8 cellular contexts compared by ENCODE assay signal in the genomic region with DNA sequence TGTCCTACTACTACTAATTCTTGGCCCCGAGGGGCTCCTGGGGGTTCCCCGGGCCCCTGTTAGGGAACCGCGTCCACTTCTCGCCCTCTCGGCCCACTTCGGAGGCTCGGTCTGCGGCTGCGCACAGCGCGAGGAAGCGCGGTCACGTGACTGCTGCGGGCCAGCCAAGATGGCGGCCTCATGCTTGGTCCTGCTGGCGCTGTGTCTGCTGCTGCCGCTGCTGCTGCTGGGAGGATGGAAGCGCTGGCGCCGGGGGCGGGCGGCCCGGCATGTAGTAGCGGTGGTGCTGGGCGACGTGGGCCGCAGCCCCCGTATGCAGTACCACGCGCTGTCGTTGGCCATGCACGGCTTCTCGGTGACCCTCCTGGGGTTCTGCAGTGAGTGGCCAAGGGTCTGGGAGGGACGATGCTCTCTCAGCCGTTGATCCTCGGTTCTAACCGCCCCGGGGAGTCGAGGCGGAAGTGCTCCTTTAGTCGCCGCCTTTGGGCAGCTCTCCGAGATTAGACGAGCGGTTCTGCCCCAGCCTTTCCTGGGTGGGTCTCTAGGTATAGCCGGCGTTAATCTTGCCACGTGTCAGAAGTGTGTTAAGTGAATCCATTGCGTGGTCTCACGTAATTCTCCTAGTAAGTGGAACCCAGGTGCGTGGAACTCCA. TPM values are rescaled to one million over a fixed set of nuclear protein-coding genes. Genes with fewer than 3 reads are reported as not detected.
DNase-seq lines count a peak whose midpoint lies in the region; ATAC-seq, FAIRE-seq and TF ChIP-seq lines count a peak whose summit lies in the region.

A gene with protein sequence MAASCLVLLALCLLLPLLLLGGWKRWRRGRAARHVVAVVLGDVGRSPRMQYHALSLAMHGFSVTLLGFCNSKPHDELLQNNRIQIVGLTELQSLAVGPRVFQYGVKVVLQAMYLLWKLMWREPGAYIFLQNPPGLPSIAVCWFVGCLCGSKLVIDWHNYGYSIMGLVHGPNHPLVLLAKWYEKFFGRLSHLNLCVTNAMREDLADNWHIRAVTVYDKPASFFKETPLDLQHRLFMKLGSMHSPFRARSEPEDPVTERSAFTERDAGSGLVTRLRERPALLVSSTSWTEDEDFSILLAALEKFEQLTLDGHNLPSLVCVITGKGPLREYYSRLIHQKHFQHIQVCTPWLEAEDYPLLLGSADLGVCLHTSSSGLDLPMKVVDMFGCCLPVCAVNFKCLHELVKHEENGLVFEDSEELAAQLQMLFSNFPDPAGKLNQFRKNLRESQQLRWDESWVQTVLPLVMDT (plus strand): TSS at position 163 of the 653 bp plus-strand sequence. CDS start 7 bp downstream, at position 170.

- FAIRE-seq in RCC 7860 (lab: Jason Lieb, UNC) = no peak

- H2AFZ ChIP-seq in fibroblast of lung (ENCODE audit: low read length) = peak within 1 kb of the TSS; percentile 95

- peak; percentile 61 for DNase-seq in DMS53 treated with DMSO at 0.1 percent for 48 hours (lab: John Stamatoyannopoulos, UW; ENCODE audit: unreplicated experiment)
- peak; percentile 64 for DNase-seq in RCC 7860 (ENCODE audit: low spot score)
- DNase-seq in activated T-helper 1 cell treated with anti-CD3 and anti-CD28 coated beads, Interleukin-12 subunit alpha, Interleukin-12 subunit beta, Interleukin-2, Interleukin-4 antibody, amounts not matched to agents 30 ng/mL and 10 ng/mL and 1 ng/mL, durations not matched to agents 14 hours and 24 hours and 36 hours (ENCODE audit: low spot score) = peak; percentile 88
- DNase-seq in fibroblast of lung (ENCODE audit: low read depth in 2 of 2) = peak; percentile 80 to 87
- peak; percentile 81 to 93 (median 88) for DNase-seq in naive thymus-derived CD8-positive, alpha-beta T cell
- DNase-seq in stimulated activated naive CD4-positive, alpha-beta T cell (lab: John Stamatoyannopoulos, UW) = peak; percentile 74 to 86 (median 84)

- TF ChIP-seq RAD21 in Ishikawa (IDR thresholded peaks at IDR 0.05; ENCODE audit: low read depth) = no peak

- H3K4me2 ChIP-seq in fibroblast of lung (ENCODE audit: extremely low read depth, insufficient read depth, low read length) = peak within 1 kb of the TSS; percentile 96

- no peaks in the 10 kb centered on the region for H3K9me3 Mint-ChIP-seq in activated T-helper 1 cell treated with anti-CD3 and anti-CD28 coated beads, Interleukin-12 subunit alpha, Interleukin-12 subunit beta, Interleukin-2, Interleukin-4 antibody, amounts not matched to agents 30 ng/mL and 10 ng/mL and 1 ng/mL, durations not matched to agents 14 hours and 24 hours and 36 hours
- H3K9me3 Mint-ChIP-seq in naive thymus-derived CD8-positive, alpha-beta T cell = no peaks in the 10 kb centered on the region

- H3K36me3 ChIP-seq in fibroblast of lung (ENCODE audit: control insufficient read depth, insufficient read depth, low read length) = peaks cover 12% of the 10 kb centered on the region

- no peaks in the 10 kb centered on the region for H4K20me1 ChIP-seq in fibroblast of lung (ENCODE audit: control insufficient read depth, extremely low read depth, insufficient read depth, low read length)

- peak; percentile 83 for ATAC-seq in GM21619 (IDR thresholded peaks at IDR 0.05; ENCODE audit: unreplicated experiment)
- peak; percentile 93 to 96 for ATAC-seq in naive thymus-derived CD8-positive, alpha-beta T cell

- TF ChIP-seq EP300 in Ishikawa (IDR thresholded peaks at IDR 0.05; ENCODE audit: borderline replicate concordance) = no peak

- no peaks in the 10 kb centered on the region for H3K27me3 ChIP-seq in fibroblast of lung (ENCODE audit: control insufficient read depth, insufficient read depth, low read length)

- H3K4me3 ChIP-seq in fibroblast of lung (replicated peaks in 1 of 4; ENCODE audit: control extremely low read depth in 1 of 4, insufficient read depth in 1 of 4, low read depth in 3 of 4, low read length in 4 of 4) = peak within 1 kb of the TSS; percentile 83 to 97 (median 84)

- peaks cover 11% of the 10 kb centered on the region for H3K79me2 ChIP-seq in fibroblast of lung (ENCODE audit: control insufficient read depth, insufficient read depth, low read length)

- POLR2A ChIA-PET in naive thymus-derived CD8-positive, alpha-beta T cell (lab: Charles Lee) = interaction anchor here (0.8 to 2.3 kb wide), 3 partner anchors 21 to 38 kb away, joined by 4 to 9 read pairs (median 5); a partner anchor contains a TSS

- peak within 1 kb of the TSS; percentile 93 for H3K4me3 Mint-ChIP-seq in activated T-helper 1 cell treated with anti-CD3 and anti-CD28 coated beads, Interleukin-12 subunit alpha, Interleukin-12 subunit beta, Interleukin-2, Interleukin-4 antibody, amounts not matched to agents 30 ng/mL and 10 ng/mL and 1 ng/mL, durations not matched to agents 14 hours and 24 hours and 36 hours
- peak within 1 kb of the TSS; percentile 94 to 99 (median 96) for H3K4me3 Mint-ChIP-seq in naive thymus-derived CD8-positive, alpha-beta T cell

- peaks cover 7% of the 10 kb centered on the region for H3K36me3 Mint-ChIP-seq in activated T-helper 1 cell treated with anti-CD3 and anti-CD28 coated beads, Interleukin-12 subunit alpha, Interleukin-12 subunit beta, Interleukin-2, Interleukin-4 antibody, amounts not matched to agents 30 ng/mL and 10 ng/mL and 1 ng/mL, durations not matched to agents 14 hours and 24 hours and 36 hours (ENCODE audit: low read depth)
- peaks cover 0 to 28% (median 2%) of the 10 kb centered on the region in 3 donors for H3K36me3 Mint-ChIP-seq in naive thymus-derived CD8-positive, alpha-beta T cell

- TF ChIP-seq CTCF in fibroblast of lung (conservative IDR thresholded peaks at IDR 0.05 in 1 of 2, IDR thresholded peaks at IDR 0.05 in 1 of 2; ENCODE audit: low read depth in 1 of 2, low read length in 2 of 2) = no peak

- H3K4me1 Mint-ChIP-seq in activated T-helper 1 cell treated with anti-CD3 and anti-CD28 coated beads, Interleukin-12 subunit alpha, Interleukin-12 subunit beta, Interleukin-2, Interleukin-4 antibody, amounts not matched to agents 30 ng/mL and 10 ng/mL and 1 ng/mL, durations not matched to agents 14 hours and 24 hours and 36 hours (ENCODE audit: low read depth) = peaks cover 24% of the 10 kb centered on the region
- peaks cover 25 to 43% (median 31%) of the 10 kb centered on the region in 4 donors for H3K4me1 Mint-ChIP-seq in naive thymus-derived CD8-positive, alpha-beta T cell

- H3K9ac ChIP-seq in fibroblast of lung (ENCODE audit: insufficient read depth, low read length) = peak within 1 kb of the TSS; percentile 70

- peaks cover 6% of the 10 kb centered on the region for H3K27me3 Mint-ChIP-seq in activated T-helper 1 cell treated with anti-CD3 and anti-CD28 coated beads, Interleukin-12 subunit alpha, Interleukin-12 subunit beta, Interleukin-2, Interleukin-4 antibody, amounts not matched to agents 30 ng/mL and 10 ng/mL and 1 ng/mL, durations not matched to agents 14 hours and 24 hours and 36 hours (ENCODE audit: insufficient read depth)
- no peaks in the 10 kb centered on the region for H3K27me3 Mint-ChIP-seq in naive thymus-derived CD8-positive, alpha-beta T cell

- H3K9me3 ChIP-seq in fibroblast of lung (ENCODE audit: control insufficient read depth, insufficient read depth, low read depth, low read length) = no peaks in the 10 kb centered on the region

- peak within 1 kb of the TSS; percentile 97 for H3K27ac Mint-ChIP-seq in activated T-helper 1 cell treated with anti-CD3 and anti-CD28 coated beads, Interleukin-12 subunit alpha, Interleukin-12 subunit beta, Interleukin-2, Interleukin-4 antibody, amounts not matched to agents 30 ng/mL and 10 ng/mL and 1 ng/mL, durations not matched to agents 14 hours and 24 hours and 36 hours
- H3K27ac Mint-ChIP-seq in naive thymus-derived CD8-positive, alpha-beta T cell = peak within 1 kb of the TSS; percentile 94 to 98 (median 97)

- peak within 1 kb of the TSS; percentile 74 for H3K27ac ChIP-seq in fibroblast of lung (ENCODE audit: insufficient read depth, low read length)

- intact Hi-C loops in activated T-helper 1 cell treated with anti-CD3 and anti-CD28 coated beads, Interleukin-12 subunit alpha, Interleukin-12 subunit beta, Interleukin-2, Interleukin-4 antibody, amounts not matched to agents 30 ng/mL and 10 ng/mL and 1 ng/mL, durations not matched to agents 14 hours and 24 hours and 36 hours (cut with micrococcal nuclease) = loop anchor here (1.0 to 5.0 kb wide), 6 partner anchors 20 to 305 kb away; a partner anchor contains a TSS

- peaks cover 3% of the 10 kb centered on the region for H3K4me1 ChIP-seq in fibroblast of lung (ENCODE audit: control insufficient read depth, extremely low read depth, insufficient read depth, low read length)

TF ChIP-seq in Ishikawa, 13 proteins besides CTCF, POLR2A, EP300 and RAD21 (continues in another document):
- peak; percentile 26; the same call in 1 of the 2 replicates for TF ChIP-seq TCF12 (IDR thresholded peaks at IDR 0.05; ENCODE audit: low read depth)
- no peak for TF ChIP-seq CREB1 (IDR thresholded peaks at IDR 0.05; ENCODE audit: low read depth)

RNA-seq across cellular contexts. Expression of the gene that starts here (rescaled TPM):
- total RNA-seq in activated T-helper 1 cell treated with anti-CD3 and anti-CD28 coated beads, Interleukin-12 subunit alpha, Interleukin-12 subunit beta, Interleukin-2, Interleukin-4 antibody, amounts not matched to agents 30 ng/mL and 10 ng/mL and 1 ng/mL, durations not matched to agents 14 hours and 24 hours and 36 hours = 40.0 and 41.4 TPM in 2 replicates
- 24.1 and 29.2 TPM in 2 replicates for total RNA-seq in fibroblast of lung
- 26.2 and 38.8 TPM in 2 replicates for polyA plus RNA-seq in fibroblast of lung
- polyA plus RNA-seq in fibroblast of lung (2012) = 24.5 and 35.9 TPM in 2 replicates
- polyA minus RNA-seq in fibroblast of lung (ENCODE audit: low replicate concordance) = 64.1 and 81.0 TPM in 2 replicates
- 10 to 100 TPM; 22.8 to 27.6 TPM for total RNA-seq in naive thymus-derived CD8-positive, alpha-beta T cell
- 10 to 100 TPM; 23.3 to 25.1 (median 24.3) TPM for polyA plus RNA-seq in naive thymus-derived CD8-positive, alpha-beta T cell

Comparison
In these comparisons a context has a peak if more than half of its experiments do, and no peak if none do; other contexts are left out.
1. Peak in every context shown above with its lines: DNase-seq, ATAC-seq, H3K4me3 ChIP-seq and H3K27ac ChIP-seq.